1 cellular context compared by ENCODE assay signal in genomic region chr17:45162022-45162687, GRCh38.
A peak's percentile ranks its signal among the peaks of the same experiment; 100 is the strongest.
TF ChIP-seq lines count a peak whose summit lies in the region.

No MANE protein-coding gene starts in this region.

TF ChIP-seq in HEK293, 187 proteins besides CTCF, POLR2A, EP300 and RAD21 (continued from another document):
- TF ChIP-seq, protein P1, sequence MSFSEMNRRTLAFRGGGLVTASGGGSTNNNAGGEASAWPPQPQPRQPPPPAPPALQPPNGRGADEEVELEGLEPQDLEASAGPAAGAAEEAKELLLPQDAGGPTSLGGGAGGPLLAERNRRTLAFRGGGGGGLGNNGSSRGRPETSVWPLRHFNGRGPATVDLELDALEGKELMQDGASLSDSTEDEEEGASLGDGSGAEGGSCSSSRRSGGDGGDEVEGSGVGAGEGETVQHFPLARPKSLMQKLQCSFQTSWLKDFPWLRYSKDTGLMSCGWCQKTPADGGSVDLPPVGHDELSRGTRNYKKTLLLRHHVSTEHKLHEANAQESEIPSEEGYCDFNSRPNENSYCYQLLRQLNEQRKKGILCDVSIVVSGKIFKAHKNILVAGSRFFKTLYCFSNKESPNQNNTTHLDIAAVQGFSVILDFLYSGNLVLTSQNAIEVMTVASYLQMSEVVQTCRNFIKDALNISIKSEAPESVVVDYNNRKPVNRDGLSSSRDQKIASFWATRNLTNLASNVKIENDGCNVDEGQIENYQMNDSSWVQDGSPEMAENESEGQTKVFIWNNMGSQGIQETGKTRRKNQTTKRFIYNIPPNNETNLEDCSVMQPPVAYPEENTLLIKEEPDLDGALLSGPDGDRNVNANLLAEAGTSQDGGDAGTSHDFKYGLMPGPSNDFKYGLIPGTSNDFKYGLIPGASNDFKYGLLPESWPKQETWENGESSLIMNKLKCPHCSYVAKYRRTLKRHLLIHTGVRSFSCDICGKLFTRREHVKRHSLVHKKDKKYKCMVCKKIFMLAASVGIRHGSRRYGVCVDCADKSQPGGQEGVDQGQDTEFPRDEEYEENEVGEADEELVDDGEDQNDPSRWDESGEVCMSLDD (tag by site-specific recombination; IDR thresholded peaks at IDR 0.05) = 0 out of 2 replicates have a peak, but pooled peaks have one; percentile 29
- TF ChIP-seq ZNF777 (tag by site-specific recombination; IDR thresholded peaks at IDR 0.05; ENCODE audit: borderline replicate concordance) (no peak), TRIM28 (IDR thresholded peaks at IDR 0.05; ENCODE audit: borderline replicate concordance, low read length) (no peak), ZNF23 (tag by site-specific recombination; IDR thresholded peaks at IDR 0.05; ENCODE audit: borderline replicate concordance) (no peak), ZNF138 (tag by site-specific recombination; IDR thresholded peaks at IDR 0.05; ENCODE audit: borderline replicate concordance) (no peak), ZNF398 (tag by site-specific recombination; IDR thresholded peaks at IDR 0.05) (0 out of 2 replicates have a peak, but pooled peaks have one; percentile 38), PRDM4 (tag by site-specific recombination; IDR thresholded peaks at IDR 0.05) (no peak), ZNF600 (tag by site-specific recombination; IDR thresholded peaks at IDR 0.05) (no peak), ZBTB17 (tag by site-specific recombination; IDR thresholded peaks at IDR 0.05) (0 out of 2 replicates have a peak, but pooled peaks have one; percentile 49), ZNF704 (tag by site-specific recombination; IDR thresholded peaks at IDR 0.05) (no peak), ZNF202 (tag by site-specific recombination; IDR thresholded peaks at IDR 0.05; ENCODE audit: borderline replicate concordance) (no peak), ZNF175 (tag by site-specific recombination; IDR thresholded peaks at IDR 0.05) (no peak), ZBTB48 (tag by site-specific recombination; IDR thresholded peaks at IDR 0.05) (peak; percentile 44; the same call in 1 of the 2 replicates), ZNF701 (tag by site-specific recombination; IDR thresholded peaks at IDR 0.05) (no peak), ZNF266 (tag by site-specific recombination; IDR thresholded peaks at IDR 0.05; ENCODE audit: low read depth) (no peak), BCL11B (tag by site-specific recombination; IDR thresholded peaks at IDR 0.05; ENCODE audit: low read depth) (no peak), ZNF19 (tag by site-specific recombination; IDR thresholded peaks at IDR 0.05; ENCODE audit: low read depth) (no peak), ZNF426 (tag by site-specific recombination; IDR thresholded peaks at IDR 0.05) (no peak), SP7 (tag by site-specific recombination; IDR thresholded peaks at IDR 0.05) (no peak), GLI2 (tag by site-specific recombination; IDR thresholded peaks at IDR 0.05; ENCODE audit: borderline replicate concordance, low read depth) (no peak), ZNF529 (tag by site-specific recombination; IDR thresholded peaks at IDR 0.05; ENCODE audit: insufficient replicate concordance) (no peak), ZNF223 (tag by site-specific recombination; IDR thresholded peaks at IDR 0.05) (no peak), ZNF571 (tag by site-specific recombination; IDR thresholded peaks at IDR 0.05) (no peak), IKZF3 (tag by site-specific recombination; IDR thresholded peaks at IDR 0.05) (peak; percentile 69), ZNF18 (tag by site-specific recombination; IDR thresholded peaks at IDR 0.05) (no peak), YY1 (tag by site-specific recombination; IDR thresholded peaks at IDR 0.05) (0 out of 2 replicates have a peak, but pooled peaks have one; percentile 34), ZNF366 (tag by site-specific recombination; conservative IDR thresholded peaks at IDR 0.05) (peak; percentile 64), ZNF785 (tag by site-specific recombination; IDR thresholded peaks at IDR 0.05) (no peak), BCL6B (tag by site-specific recombination; IDR thresholded peaks at IDR 0.05) (no peak), ZEB2 (tag by site-specific recombination; IDR thresholded peaks at IDR 0.05) (no peak), ZNF473 (tag by site-specific recombination; IDR thresholded peaks at IDR 0.05) (no peak)
- TF ChIP-seq, protein P2, sequence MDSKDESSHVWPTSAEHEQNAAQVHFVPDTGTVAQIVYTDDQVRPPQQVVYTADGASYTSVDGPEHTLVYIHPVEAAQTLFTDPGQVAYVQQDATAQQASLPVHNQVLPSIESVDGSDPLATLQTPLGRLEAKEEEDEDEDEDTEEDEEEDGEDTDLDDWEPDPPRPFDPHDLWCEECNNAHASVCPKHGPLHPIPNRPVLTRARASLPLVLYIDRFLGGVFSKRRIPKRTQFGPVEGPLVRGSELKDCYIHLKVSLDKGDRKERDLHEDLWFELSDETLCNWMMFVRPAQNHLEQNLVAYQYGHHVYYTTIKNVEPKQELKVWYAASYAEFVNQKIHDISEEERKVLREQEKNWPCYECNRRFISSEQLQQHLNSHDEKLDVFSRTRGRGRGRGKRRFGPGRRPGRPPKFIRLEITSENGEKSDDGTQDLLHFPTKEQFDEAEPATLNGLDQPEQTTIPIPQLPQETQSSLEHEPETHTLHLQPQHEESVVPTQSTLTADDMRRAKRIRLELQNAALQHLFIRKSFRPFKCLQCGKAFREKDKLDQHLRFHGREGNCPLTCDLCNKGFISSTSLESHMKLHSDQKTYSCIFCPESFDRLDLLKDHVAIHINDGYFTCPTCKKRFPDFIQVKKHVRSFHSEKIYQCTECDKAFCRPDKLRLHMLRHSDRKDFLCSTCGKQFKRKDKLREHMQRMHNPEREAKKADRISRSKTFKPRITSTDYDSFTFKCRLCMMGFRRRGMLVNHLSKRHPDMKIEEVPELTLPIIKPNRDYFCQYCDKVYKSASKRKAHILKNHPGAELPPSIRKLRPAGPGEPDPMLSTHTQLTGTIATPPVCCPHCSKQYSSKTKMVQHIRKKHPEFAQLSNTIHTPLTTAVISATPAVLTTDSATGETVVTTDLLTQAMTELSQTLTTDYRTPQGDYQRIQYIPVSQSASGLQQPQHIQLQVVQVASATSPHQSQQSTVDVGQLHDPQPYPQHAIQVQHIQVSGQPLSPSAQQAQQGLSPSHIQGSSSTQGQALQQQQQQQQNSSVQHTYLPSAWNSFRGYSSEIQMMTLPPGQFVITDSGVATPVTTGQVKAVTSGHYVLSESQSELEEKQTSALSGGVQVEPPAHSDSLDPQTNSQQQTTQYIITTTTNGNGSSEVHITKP (tag by site-specific recombination; IDR thresholded peaks at IDR 0.05) = 0 out of 2 replicates have a peak, but pooled peaks have one; percentile 9
- TF ChIP-seq, protein P3, sequence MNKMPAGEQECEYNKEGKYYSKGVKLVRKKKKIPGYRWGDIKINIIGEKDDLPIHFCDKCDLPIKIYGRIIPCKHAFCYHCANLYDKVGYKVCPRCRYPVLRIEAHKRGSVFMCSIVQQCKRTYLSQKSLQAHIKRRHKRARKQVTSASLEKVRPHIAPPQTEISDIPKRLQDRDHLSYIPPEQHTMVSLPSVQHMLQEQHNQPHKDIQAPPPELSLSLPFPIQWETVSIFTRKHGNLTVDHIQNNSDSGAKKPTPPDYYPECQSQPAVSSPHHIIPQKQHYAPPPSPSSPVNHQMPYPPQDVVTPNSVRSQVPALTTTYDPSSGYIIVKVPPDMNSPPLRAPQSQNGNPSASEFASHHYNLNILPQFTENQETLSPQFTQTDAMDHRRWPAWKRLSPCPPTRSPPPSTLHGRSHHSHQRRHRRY (tag by site-specific recombination; IDR thresholded peaks at IDR 0.05) = no peak
- TF ChIP-seq, protein P4, sequence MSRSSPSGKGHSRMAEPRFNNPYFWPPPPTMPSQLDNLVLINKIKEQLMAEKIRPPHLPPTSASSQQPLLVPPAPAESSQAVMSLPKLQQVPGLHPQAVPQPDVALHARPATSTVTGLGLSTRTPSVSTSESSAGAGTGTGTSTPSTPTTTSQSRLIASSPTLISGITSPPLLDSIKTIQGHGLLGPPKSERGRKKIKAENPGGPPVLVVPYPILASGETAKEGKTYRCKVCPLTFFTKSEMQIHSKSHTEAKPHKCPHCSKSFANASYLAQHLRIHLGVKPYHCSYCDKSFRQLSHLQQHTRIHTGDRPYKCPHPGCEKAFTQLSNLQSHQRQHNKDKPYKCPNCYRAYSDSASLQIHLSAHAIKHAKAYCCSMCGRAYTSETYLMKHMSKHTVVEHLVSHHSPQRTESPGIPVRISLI (tag by site-specific recombination; IDR thresholded peaks at IDR 0.05) = no peak
